8 cellular contexts compared by ENCODE assay signal in the genomic region with DNA sequence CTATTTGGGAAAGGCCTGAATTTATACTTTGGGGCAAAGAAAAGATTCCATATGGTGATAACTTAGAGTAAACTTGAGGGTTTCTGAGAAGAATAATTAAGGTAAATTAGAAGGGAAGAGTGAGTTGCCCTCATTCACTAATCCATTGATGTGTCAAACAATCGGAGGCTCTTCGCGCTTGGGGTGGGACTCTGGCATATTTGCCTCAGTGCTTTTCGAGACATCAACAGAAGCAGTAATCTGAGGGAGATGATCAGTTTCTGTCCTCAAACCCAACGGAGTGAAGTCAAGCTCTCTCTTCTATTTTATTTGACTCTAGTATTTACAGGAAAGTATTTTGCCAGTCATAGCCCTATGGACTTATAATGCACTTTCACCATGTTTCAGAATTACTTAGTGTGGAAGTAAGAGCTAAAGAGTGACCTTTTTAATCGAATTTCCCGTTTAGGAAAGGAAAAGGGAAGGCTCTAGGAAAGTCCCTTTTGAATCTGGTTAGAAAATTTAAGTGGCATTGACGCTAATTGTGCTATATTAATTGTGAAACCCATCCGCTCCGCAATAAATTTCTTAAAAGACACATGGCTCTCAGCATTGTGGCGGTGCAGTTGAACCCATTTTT. TPM values are rescaled to one million over a fixed set of nuclear protein-coding genes. Genes with fewer than 3 reads are reported as not detected.
DNase-seq lines count a peak whose midpoint lies in the region; ATAC-seq and TF ChIP-seq lines count a peak whose summit lies in the region.

No MANE protein-coding gene starts in this region.

- H3K4me2 ChIP-seq in Karpas-422 (ENCODE audit: low read depth, low read length, poor library complexity, severe bottlenecking) = peak overlapping the region; percentile 94

- peak; percentile 58 for DNase-seq in Karpas-422
- no peak for DNase-seq in central memory CD8-positive, alpha-beta T cell (ENCODE audit: low spot score in 2 of 2)
- no peak for DNase-seq in stimulated activated naive CD4-positive, alpha-beta T cell (lab: John Stamatoyannopoulos, UW)
- DNase-seq in GM19240 (ENCODE audit: insufficient read length, low spot score) = no peak
- DNase-seq in NCI-H2227 (lab: John Stamatoyannopoulos, UW; ENCODE audit: unreplicated experiment) = no peak

- H3K4me3 ChIP-seq in Karpas-422 (ENCODE audit: low read length) = peak overlapping the region; percentile 90
- peak overlapping the region; percentile 94 to 96 for H3K4me3 ChIP-seq in mucosa of rectum (ENCODE audit: low read length in 2 of 2)

- H3K27me3 ChIP-seq in Karpas-422 (ENCODE audit: low read length) = no peaks in the 10 kb centered on the region
- no peaks in the 10 kb centered on the region for H3K27me3 ChIP-seq in mucosa of rectum (ENCODE audit: control insufficient read depth in 2 of 2, insufficient read depth in 2 of 2, low read length in 2 of 2)

- no peak overlapping the region for H2AFZ ChIP-seq in Karpas-422 (ENCODE audit: low read length)

- H3K9ac ChIP-seq in Karpas-422 (ENCODE audit: low read length) (peak overlapping the region; percentile 92), mucosa of rectum (ENCODE audit: low read depth in 1 of 2, low read length in 2 of 2) (peak overlapping the region; percentile 92 to 93)

- H3K36me3 Mint-ChIP-seq in central memory CD8-positive, alpha-beta T cell (ENCODE audit: insufficient read depth) = peaks cover 33% of the 10 kb centered on the region

- ATAC-seq in central memory CD8-positive, alpha-beta T cell (replicated peaks; ENCODE audit: extremely low read depth, poor library complexity, severe bottlenecking) = no peak
- ATAC-seq in GM18861 (IDR thresholded peaks at IDR 0.05; ENCODE audit: unreplicated experiment) = no peak

- peak overlapping the region; percentile 92; the same call in 1 of the 2 replicates for H3K27ac ChIP-seq in C4-2B
- H3K27ac ChIP-seq in Karpas-422 (ENCODE audit: low read length) = 0 out of 2 replicates have a peak overlapping the region, but pooled peaks have one; percentile 67
- peak overlapping the region; percentile 93 to 98 for H3K27ac ChIP-seq in mucosa of rectum (ENCODE audit: low read depth in 2 of 2, low read length in 2 of 2)

- H3K79me2 ChIP-seq in Karpas-422 (ENCODE audit: low read length) = peaks cover 63% of the 10 kb centered on the region

- H3K9me3 Mint-ChIP-seq in central memory CD8-positive, alpha-beta T cell = no peaks in the 10 kb centered on the region

- no peaks in the 10 kb centered on the region for H3K27me3 Mint-ChIP-seq in central memory CD8-positive, alpha-beta T cell

- peaks cover 48% of the 10 kb centered on the region for H3K4me1 Mint-ChIP-seq in central memory CD8-positive, alpha-beta T cell

- no peaks in the 10 kb centered on the region for H3K9me2 ChIP-seq in Karpas-422 (replicated peaks; ENCODE audit: insufficient read depth, low read length)

- H4K20me1 ChIP-seq in Karpas-422 (ENCODE audit: insufficient read depth, low read depth, low read length) = peaks cover 38% of the 10 kb centered on the region

- H3K4me1 ChIP-seq in Karpas-422 (ENCODE audit: low read length) = peaks cover 33% of the 10 kb centered on the region
- H3K4me1 ChIP-seq in mucosa of rectum (ENCODE audit: control insufficient read depth in 2 of 2, insufficient read depth in 2 of 2, low read length in 2 of 2) = peaks cover 14 to 26% of the 10 kb centered on the region in 2 donors

- peak overlapping the region; percentile 87 for H3K4me3 Mint-ChIP-seq in central memory CD8-positive, alpha-beta T cell

- no peak for TF ChIP-seq CTCF in C4-2B (conservative IDR thresholded peaks at IDR 0.05)

- H3K36me3 ChIP-seq in Karpas-422 (ENCODE audit: insufficient read depth, low read length) (peaks cover 12% of the 10 kb centered on the region), mucosa of rectum (ENCODE audit: control insufficient read depth in 2 of 2, insufficient read depth in 2 of 2, low read length in 2 of 2) (peaks cover 0 to 2% of the 10 kb centered on the region in 2 donors)

- H3K9me3 ChIP-seq in Karpas-422 (ENCODE audit: low read length) = no peaks in the 10 kb centered on the region
- no peaks in the 10 kb centered on the region for H3K9me3 ChIP-seq in mucosa of rectum (ENCODE audit: control insufficient read depth in 2 of 2, low read length in 2 of 2)

- H3K27ac Mint-ChIP-seq in central memory CD8-positive, alpha-beta T cell (ENCODE audit: low read depth) = peak overlapping the region; percentile 84

RNA-seq across cellular contexts. Expression of a gene that starts 1.3 kb away (rescaled TPM):
- total RNA-seq in Karpas-422 (2014; rRNA removed; shearing (Covaris generic); ENCODE audit: low replicate concordance) = 67.9 and 104 TPM in 2 replicates

RNA-seq across cellular contexts. Expression of a gene that starts 52.9 kb away (rescaled TPM):
- total RNA-seq in Karpas-422 (2014; rRNA removed; shearing (Covaris generic); ENCODE audit: low replicate concordance) = 0.90 and 1.2 TPM in 2 replicates
